ENCODE assay signal across 17 cellular contexts in genomic region chr5:57386958-57387357, GRCh38.
DNase-seq lines count a peak whose midpoint lies in the region; ATAC-seq, FAIRE-seq and TF ChIP-seq lines count a peak whose summit lies in the region.
"Had no signal": no experiment of that assay in that cellular context is flagged by ENCODE, and none has a peak within 500 bp of the region (broad histone marks: within the 10 kb centered on the region; RNA-seq: fewer than 3 reads in every experiment).

No MANE protein-coding gene starts in this region.

- no TSS peak for BruUV-seq in K562 (replicated peaks; lab: Mats Ljungman, UMichigan)

- TF ChIP-seq POLR2A in K562 (conservative IDR thresholded peaks at IDR 0.05): no peak

- CTCF ChIA-PET in K562 (lab: Yijun Ruan, JAX; ENCODE audit: low intra/inter-chr PET ratio): no interaction called here
- CTCF ChIA-PET in CD4-positive, alpha-beta memory T cell (lab: Charles Lee; ENCODE audit: partially characterized antibody): no interaction called here

- in situ Hi-C loops in K562 (cut with MboI): no loop called here

- peaks cover 0 to 3% (median 0%) of the 10 kb centered on the region in 8 donors for H3K9me3 Mint-ChIP-seq in CD4-positive, alpha-beta memory T cell
- H3K9me3 Mint-ChIP-seq: activated CD4-positive, alpha-beta T cell treated with anti-CD3 and anti-CD28 coated beads, Interleukin-2, amount 10 ng/mL, durations not matched to agents 7 days and 5 days had no signal

- intact Hi-C loops in K562 (cut with micrococcal nuclease): no loop called here
- intact Hi-C loops in CD4-positive, alpha-beta memory T cell (cut with micrococcal nuclease): no loop called here

- TF ChIP-seq RAD21 in K562 (CRISPR knock-in tag; conservative IDR thresholded peaks at IDR 0.05 in 1 of 2, IDR thresholded peaks at IDR 0.05 in 1 of 2): no peak

- no peaks in the 10 kb centered on the region for H3K9me1 ChIP-seq in K562 (ENCODE audit: control insufficient read depth, insufficient read depth, low read length)

- no peak for TF ChIP-seq EP300 in K562 (IDR thresholded peaks at IDR 0.05; ENCODE audit: low read length)

- no peak overlapping the region for H3K4me3 ChIP-seq in K562
- H3K4me3 ChIP-seq in CD4-positive, alpha-beta memory T cell (ENCODE audit: low read length in 2 of 2): no peak overlapping the region
- H3K4me3 ChIP-seq: lower lobe of right lung, Peyer's patch, skin epidermis had no signal

- POLR2A ChIA-PET in K562 (lab: Yijun Ruan, JAX): interaction anchor here (0.6 kb wide), 2 partner anchors 91 to 326 kb away, joined by 3 to 4 read pairs; no protein-coding TSS in a partner anchor
- POLR2A ChIA-PET in CD4-positive, alpha-beta memory T cell (lab: Charles Lee; ENCODE audit: partially characterized antibody): no interaction called here

- no peaks in the 10 kb centered on the region for H3K27me3 Mint-ChIP-seq in CD4-positive, alpha-beta memory T cell
- H3K27me3 Mint-ChIP-seq: stimulated activated naive CD8-positive, alpha-beta T cell treated with anti-CD3 and anti-CD28 coated beads, Interleukin-15, amount 100 ng/mL, for 72 hours had no signal

- no peak overlapping the region for H3K4me3 Mint-ChIP-seq in CD4-positive, alpha-beta memory T cell
- H3K4me3 Mint-ChIP-seq: activated CD4-positive, alpha-beta T cell treated with anti-CD3 and anti-CD28 coated beads, Interleukin-2, amount 10 ng/mL, durations not matched to agents 7 days and 5 days; stimulated activated naive CD8-positive, alpha-beta T cell treated with anti-CD3 and anti-CD28 coated beads, Interleukin-15, amount 100 ng/mL, for 72 hours had no signal

- no peaks in the 10 kb centered on the region for H3K27me3 ChIP-seq in K562 (ENCODE audit: control insufficient read depth in 2 of 2, insufficient read depth in 2 of 2, low read length in 2 of 2)
- H3K27me3 ChIP-seq in CD4-positive, alpha-beta memory T cell (ENCODE audit: insufficient read depth, low read length): no peaks in the 10 kb centered on the region
- H3K27me3 ChIP-seq: Peyer's patch had no signal

- no peak overlapping the region for H3K4me2 ChIP-seq in K562 (ENCODE audit: insufficient read depth, low read length)

- 4% methylated on average over 2 of the region's 2 CpGs for WGBS in K562 (ENCODE audit: insufficient coverage, low coverage, missing lambda C conversion rate)

- H3K27ac Mint-ChIP-seq in CD4-positive, alpha-beta memory T cell: no peak overlapping the region
- H3K27ac Mint-ChIP-seq: activated CD4-positive, alpha-beta T cell treated with anti-CD3 and anti-CD28 coated beads, Interleukin-2, amount 10 ng/mL, durations not matched to agents 7 days and 5 days; stimulated activated naive CD8-positive, alpha-beta T cell treated with anti-CD3 and anti-CD28 coated beads, Interleukin-15, amount 100 ng/mL, for 72 hours had no signal

- no peak for ATAC-seq in K562
- no peak for ATAC-seq in GM21515 (IDR thresholded peaks at IDR 0.05; ENCODE audit: unreplicated experiment)
- ATAC-seq: lower lobe of right lung; stimulated activated naive CD8-positive, alpha-beta T cell treated with anti-CD3 and anti-CD28 coated beads, Interleukin-15, amount 100 ng/mL, for 72 hours had no signal

- no peak for FAIRE-seq in K562 (lab: Jason Lieb, UNC)

- no peak for TF ChIP-seq CTCF in K562 (IDR thresholded peaks at IDR 0.05 in 2 of 3, conservative IDR thresholded peaks at IDR 0.05 in 1 of 3; ENCODE audit: insufficient read depth in 2 of 3, low read depth in 1 of 3, low read length in 3 of 3)

- no peaks in the 10 kb centered on the region for H4K20me1 ChIP-seq in K562 (replicated peaks; ENCODE audit: control insufficient read depth, insufficient read depth, low read length)

- peak; percentile 28 for DNase-seq in Daoy (ENCODE audit: low read depth)
- peak; percentile 21 to 23 for DNase-seq in Kasumi-1 (lab: John Stamatoyannopoulos, UW)
- no peak for DNase-seq in K562 (ENCODE audit: extremely low read depth in 1 of 4, low spot score in 3 of 4)
- DNase-seq in kidney glomerular epithelial cell (lab: John Stamatoyannopoulos, UW): peak; percentile 21
- DNase-seq in CD4-positive, alpha-beta memory T cell: no peak
- no peak for DNase-seq in DMS 273 treated with DMSO at 0.1 percent for 48 hours (lab: John Stamatoyannopoulos, UW)
- no peak for DNase-seq in ecto neural progenitor cell (ENCODE audit: low spot score)
- DNase-seq: activated CD4-positive, alpha-beta T cell treated with anti-CD3 and anti-CD28 coated beads, Interleukin-2, amount 10 ng/mL, durations not matched to agents 7 days and 5 days; aorta; lower lobe of right lung; NCI-H146; NCI-H446; Peyer's patch; stimulated activated naive CD8-positive, alpha-beta T cell treated with anti-CD3 and anti-CD28 coated beads, Interleukin-15, amount 100 ng/mL, for 72 hours had no signal

- H3K36me3 Mint-ChIP-seq in CD4-positive, alpha-beta memory T cell: no peaks in the 10 kb centered on the region

- H3K9ac ChIP-seq in K562 (ENCODE audit: insufficient read depth in 1 of 2, low read depth in 2 of 2, low read length in 2 of 2): no peak overlapping the region

- H3K9me3 ChIP-seq in K562 (replicated peaks; ENCODE audit: control insufficient read depth, insufficient read depth, low read depth, low read length): no peaks in the 10 kb centered on the region
- H3K9me3 ChIP-seq in CD4-positive, alpha-beta memory T cell (ENCODE audit: control insufficient read depth in 1 of 2, low read length in 2 of 2): no peaks in the 10 kb centered on the region
- H3K9me3 ChIP-seq: lower lobe of right lung, Peyer's patch had no signal

- H3K4me1 ChIP-seq in K562 (replicated peaks in 1 of 2; ENCODE audit: control insufficient read depth in 2 of 2, insufficient read depth in 2 of 2, low read length in 2 of 2): peaks cover 0 to 12% of the 10 kb centered on the region in 2 experiments; a peak in 3 of 5 replicates
- H3K4me1 ChIP-seq in CD4-positive, alpha-beta memory T cell (ENCODE audit: insufficient read depth, low read length): peaks cover 12% of the 10 kb centered on the region
- H3K4me1 ChIP-seq: lower lobe of right lung, Peyer's patch had no signal

- no peaks in the 10 kb centered on the region for H3K79me2 ChIP-seq in K562 (ENCODE audit: control insufficient read depth, insufficient read depth, low read length)

- no peak overlapping the region for H2AFZ ChIP-seq in K562 (ENCODE audit: low read depth, low read length)

- no peaks in the 10 kb centered on the region for H3K36me3 ChIP-seq in K562 (ENCODE audit: control insufficient read depth, insufficient read depth, low read length)
- H3K36me3 ChIP-seq in CD4-positive, alpha-beta memory T cell (ENCODE audit: insufficient read depth, low read length): no peaks in the 10 kb centered on the region
- H3K36me3 ChIP-seq: lower lobe of right lung, Peyer's patch had no signal

- H3K4me1 Mint-ChIP-seq in CD4-positive, alpha-beta memory T cell: peaks cover 8 to 12% (median 10%) of the 10 kb centered on the region in 4 donors

- no peak overlapping the region for H3K27ac ChIP-seq in K562 (ENCODE audit: extremely low read depth, low read depth, low read length)
- H3K27ac ChIP-seq in CD4-positive, alpha-beta memory T cell (ENCODE audit: low read depth, low read length): no peak overlapping the region
- H3K27ac ChIP-seq: C4-2B, lower lobe of right lung, Peyer's patch, skin epidermis had no signal

TF ChIP-seq in K562, 482 proteins besides CTCF, POLR2A, EP300 and RAD21 (continues in another document):
- TF ChIP-seq DMBX1 (CRISPR knock-in tag; IDR thresholded peaks at IDR 0.05; ENCODE audit: borderline replicate concordance): peak; percentile 48; the same call in 1 of the 2 replicates
- TF ChIP-seq KAT7 (CRISPR knock-in tag; IDR thresholded peaks at IDR 0.05; ENCODE audit: borderline replicate concordance): no peak
- no peak for TF ChIP-seq NCOA2 (IDR thresholded peaks at IDR 0.05; ENCODE audit: partially characterized antibody in 2 of 2)
- no peak for TF ChIP-seq SIN3A (IDR thresholded peaks at IDR 0.05; ENCODE audit: borderline replicate concordance in 2 of 2, control insufficient read depth in 1 of 2, low read depth in 2 of 2, low read length in 2 of 2)
- TF ChIP-seq ZNF311 (CRISPR knock-in tag; IDR thresholded peaks at IDR 0.05): no peak
- no peak for TF ChIP-seq RBFOX2 (IDR thresholded peaks at IDR 0.05; ENCODE audit: low read depth, low read length)
- TF ChIP-seq, protein P1, sequence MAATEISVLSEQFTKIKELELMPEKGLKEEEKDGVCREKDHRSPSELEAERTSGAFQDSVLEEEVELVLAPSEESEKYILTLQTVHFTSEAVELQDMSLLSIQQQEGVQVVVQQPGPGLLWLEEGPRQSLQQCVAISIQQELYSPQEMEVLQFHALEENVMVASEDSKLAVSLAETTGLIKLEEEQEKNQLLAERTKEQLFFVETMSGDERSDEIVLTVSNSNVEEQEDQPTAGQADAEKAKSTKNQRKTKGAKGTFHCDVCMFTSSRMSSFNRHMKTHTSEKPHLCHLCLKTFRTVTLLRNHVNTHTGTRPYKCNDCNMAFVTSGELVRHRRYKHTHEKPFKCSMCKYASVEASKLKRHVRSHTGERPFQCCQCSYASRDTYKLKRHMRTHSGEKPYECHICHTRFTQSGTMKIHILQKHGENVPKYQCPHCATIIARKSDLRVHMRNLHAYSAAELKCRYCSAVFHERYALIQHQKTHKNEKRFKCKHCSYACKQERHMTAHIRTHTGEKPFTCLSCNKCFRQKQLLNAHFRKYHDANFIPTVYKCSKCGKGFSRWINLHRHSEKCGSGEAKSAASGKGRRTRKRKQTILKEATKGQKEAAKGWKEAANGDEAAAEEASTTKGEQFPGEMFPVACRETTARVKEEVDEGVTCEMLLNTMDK (IDR thresholded peaks at IDR 0.05; ENCODE audit: borderline replicate concordance, insufficient read depth, low read depth, low read length, poor library complexity, severe bottlenecking): no peak
- no peak for TF ChIP-seq ZNF121 (CRISPR knock-in tag; conservative IDR thresholded peaks at IDR 0.05)
- no peak for TF ChIP-seq TCF7 (IDR thresholded peaks at IDR 0.05; ENCODE audit: borderline replicate concordance)
- no peak for TF ChIP-seq HDAC8 (tag; IDR thresholded peaks at IDR 0.05)
- no peak for TF ChIP-seq DNMT1 (IDR thresholded peaks at IDR 0.05)
- TF ChIP-seq MIER1 (IDR thresholded peaks at IDR 0.05; ENCODE audit: low read depth): peak; percentile 83
- no peak for TF ChIP-seq KHSRP (IDR thresholded peaks at IDR 0.05)
- no peak for TF ChIP-seq BRD9 (IDR thresholded peaks at IDR 0.05; ENCODE audit: low read depth, partially characterized antibody)

Comparison
In these comparisons a context has a peak if more than half of its experiments do, and no peak if none do; other contexts are left out.
1. DNase-seq: peak in Daoy (single experiment), Kasumi-1 (2 of 2) and kidney glomerular epithelial cell (single experiment); none in K562 (0 of 4), CD4-positive, alpha-beta memory T cell (0 of 5), DMS 273 treated with DMSO at 0.1 percent for 48 hours (single experiment) and ecto neural progenitor cell (single experiment).